ENCODE assay signal across 10 cellular contexts in genomic region chr11:67347964-67348749, GRCh38. TPM values are rescaled to one million over a fixed set of nuclear protein-coding genes. Genes with fewer than 3 reads are reported as not detected.
DNase-seq lines count a peak whose midpoint lies in the region; ATAC-seq, FAIRE-seq and TF ChIP-seq lines count a peak whose summit lies in the region.
"Had no signal": no experiment of that assay in that cellular context is flagged by ENCODE, and none has a peak within 500 bp of the region (broad histone marks: within the 10 kb centered on the region; RNA-seq: fewer than 3 reads in every experiment).

No MANE protein-coding gene starts in this region.

- H3F3A ChIP-seq in neural progenitor cell (ENCODE audit: low read depth): peaks cover 7% of the 10 kb centered on the region

- H3K4me3 ChIP-seq in mammary epithelial cell (replicated peaks in 1 of 3; ENCODE audit: insufficient read depth in 1 of 3, low read depth in 2 of 3, low read length in 3 of 3) (no peak overlapping the region), astrocyte (ENCODE audit: insufficient read depth, low read depth, low read length) (no peak overlapping the region), neural progenitor cell (no peak overlapping the region)

- in situ Hi-C loops in mammary epithelial cell (cut with MboI; ENCODE audit: low sequenced_read_pairs in 2 of 2): no loop called here

- H3K9me3 Mint-ChIP-seq in MCF 10A (ENCODE audit: unreplicated experiment): no peaks in the 10 kb centered on the region
- H3K9me3 Mint-ChIP-seq in astrocyte (ENCODE audit: unreplicated experiment): no peaks in the 10 kb centered on the region
- H3K9me3 Mint-ChIP-seq in stimulated activated memory B cell treated with anti-CD40 and anti-IgM and Interleukin-4, amounts not matched to agents 10 μg/mL and 1 μg/mL and 100 μg/mL, for 72 hours: no peaks in the 10 kb centered on the region
- H3K9me3 Mint-ChIP-seq in neural progenitor cell: no peaks in the 10 kb centered on the region
- no peaks in the 10 kb centered on the region for H3K9me3 Mint-ChIP-seq in activated CD4-positive, alpha-beta memory T cell treated with anti-CD3 and anti-CD28 coated beads for 36 hours

- intact Hi-C loops in MCF 10A (cut with micrococcal nuclease): loop anchor here (5.0 kb wide), 1 partner anchor 34 kb away; no protein-coding TSS in a partner anchor
- intact Hi-C loops in mammary epithelial cell (cut with micrococcal nuclease): loop anchor here (2.0 kb wide), 1 partner anchor 31 kb away; no protein-coding TSS in a partner anchor
- intact Hi-C loops in activated CD4-positive, alpha-beta memory T cell treated with anti-CD3 and anti-CD28 coated beads for 36 hours (cut with micrococcal nuclease): no loop called here

- FAIRE-seq in astrocyte (lab: Jason Lieb, UNC): no peak
- FAIRE-seq: GM19239 had no signal

- 84% methylated on average over 11 of the region's 11 CpGs for WGBS in mammary epithelial cell (ENCODE audit: low coverage, missing lambda C conversion rate)

- H3K27ac Mint-ChIP-seq in MCF 10A (ENCODE audit: low read depth, unreplicated experiment) (peak overlapping the region; percentile 84), astrocyte (ENCODE audit: unreplicated experiment) (no peak overlapping the region), neural progenitor cell (no peak overlapping the region)
- peak overlapping the region; percentile 65 for H3K27ac Mint-ChIP-seq in stimulated activated memory B cell treated with anti-CD40 and anti-IgM and Interleukin-4, amounts not matched to agents 10 μg/mL and 1 μg/mL and 100 μg/mL, for 72 hours
- H3K27ac Mint-ChIP-seq in activated CD4-positive, alpha-beta memory T cell treated with anti-CD3 and anti-CD28 coated beads for 36 hours: no peak overlapping the region

- TF ChIP-seq CTCF in MCF 10A (IDR thresholded peaks at IDR 0.05; ENCODE audit: unreplicated experiment) (no peak), mammary epithelial cell (conservative IDR thresholded peaks at IDR 0.05 in 1 of 2, IDR thresholded peaks at IDR 0.05 in 1 of 2; ENCODE audit: extremely low read depth in 1 of 2, insufficient read depth in 1 of 2, low read depth in 1 of 2, low read length in 2 of 2) (no peak), astrocyte (IDR thresholded peaks at IDR 0.05; ENCODE audit: insufficient read depth, low read depth, low read length) (no peak), neural progenitor cell (IDR thresholded peaks at IDR 0.05) (no peak)

- H3K9ac ChIP-seq in mammary epithelial cell (ENCODE audit: insufficient read depth, low read length): no peak overlapping the region
- H3K9ac ChIP-seq in astrocyte (ENCODE audit: low read length): no peak overlapping the region
- no peak overlapping the region for H3K9ac ChIP-seq in neural progenitor cell

- H3K27ac ChIP-seq in mammary epithelial cell (ENCODE audit: insufficient read depth, low read depth, low read length) (no peak overlapping the region), astrocyte (ENCODE audit: low read depth, low read length) (no peak overlapping the region), neural progenitor cell (no peak overlapping the region)
- H3K27ac ChIP-seq: neutrophil had no signal

- H2AFZ ChIP-seq in mammary epithelial cell (ENCODE audit: low read depth, low read length) (no peak overlapping the region), astrocyte (ENCODE audit: low read depth, low read length) (no peak overlapping the region), neural progenitor cell (replicated peaks) (no peak overlapping the region)

- H3K9me3 ChIP-seq in mammary epithelial cell (replicated peaks; ENCODE audit: insufficient read depth, low read length) (no peaks in the 10 kb centered on the region), astrocyte (ENCODE audit: insufficient read depth, low read depth, low read length) (no peaks in the 10 kb centered on the region), neural progenitor cell (ENCODE audit: low read depth) (no peaks in the 10 kb centered on the region)
- H3K9me3 ChIP-seq: neutrophil had no signal

- CTCF ChIA-PET in MCF 10A (lab: Yijun Ruan, JAX) (interaction anchor here (0.6 to 18.6 kb wide), 8 partner anchors 27 to 458 kb away, joined by 3 to 659 read pairs (median 6); partner anchors contain the start of genes CLCF1 and RAD9A), mammary epithelial cell (lab: Charles Lee; ENCODE audit: low non-redundant PET) (interaction anchor here (0.6 kb wide), 1 partner anchor 30 kb away, joined by 4 read pairs; no protein-coding TSS in a partner anchor)
- CTCF ChIA-PET in activated CD4-positive, alpha-beta memory T cell treated with anti-CD3 and anti-CD28 coated beads for 36 hours (lab: Charles Lee): interaction anchor here (1.8 to 16.1 kb wide), 5 partner anchors 22 to 43 kb away, joined by 6 to 995 read pairs (median 20); partner anchors contain the start of genes CLCF1 and RAD9A

- DNase-seq in MCF 10A (ENCODE audit: unreplicated experiment) (no peak), mammary epithelial cell (no peak), astrocyte (ENCODE audit: low read depth) (peak; percentile 52), neural progenitor cell (ENCODE audit: low spot score) (no peak)
- no peak for DNase-seq in activated CD4-positive, alpha-beta memory T cell treated with anti-CD3 and anti-CD28 coated beads for 36 hours
- DNase-seq: NCI-H1436 treated with DMSO at 0.1 percent for 48 hours had no signal

- H3K36me3 ChIP-seq in mammary epithelial cell (ENCODE audit: insufficient read depth, low read length) (no peaks in the 10 kb centered on the region), astrocyte (ENCODE audit: insufficient read depth, low read length) (no peaks in the 10 kb centered on the region), neural progenitor cell (no peaks in the 10 kb centered on the region)

- H3K4me1 Mint-ChIP-seq in MCF 10A (ENCODE audit: insufficient read depth, unreplicated experiment) (peaks cover 37% of the 10 kb centered on the region), astrocyte (ENCODE audit: low read depth, unreplicated experiment) (peaks cover 27% of the 10 kb centered on the region), neural progenitor cell (peaks cover 16% of the 10 kb centered on the region)
- peaks cover 73% of the 10 kb centered on the region for H3K4me1 Mint-ChIP-seq in stimulated activated memory B cell treated with anti-CD40 and anti-IgM and Interleukin-4, amounts not matched to agents 10 μg/mL and 1 μg/mL and 100 μg/mL, for 72 hours
- peaks cover 57% of the 10 kb centered on the region for H3K4me1 Mint-ChIP-seq in activated CD4-positive, alpha-beta memory T cell treated with anti-CD3 and anti-CD28 coated beads for 36 hours (ENCODE audit: low read depth)

- peaks cover 12% of the 10 kb centered on the region for H3K36me3 Mint-ChIP-seq in MCF 10A (ENCODE audit: insufficient read depth, unreplicated experiment)
- H3K36me3 Mint-ChIP-seq in astrocyte (ENCODE audit: low read depth, unreplicated experiment): no peaks in the 10 kb centered on the region
- H3K36me3 Mint-ChIP-seq in stimulated activated memory B cell treated with anti-CD40 and anti-IgM and Interleukin-4, amounts not matched to agents 10 μg/mL and 1 μg/mL and 100 μg/mL, for 72 hours: no peaks in the 10 kb centered on the region
- no peaks in the 10 kb centered on the region for H3K36me3 Mint-ChIP-seq in neural progenitor cell
- no peaks in the 10 kb centered on the region for H3K36me3 Mint-ChIP-seq in activated CD4-positive, alpha-beta memory T cell treated with anti-CD3 and anti-CD28 coated beads for 36 hours

- H3K27me3 ChIP-seq in mammary epithelial cell (ENCODE audit: insufficient read depth, low read length) (no peaks in the 10 kb centered on the region), astrocyte (ENCODE audit: insufficient read depth, low read length) (no peaks in the 10 kb centered on the region), neural progenitor cell (no peaks in the 10 kb centered on the region)
- H3K27me3 ChIP-seq: neutrophil had no signal

- H3K4me3 Mint-ChIP-seq in MCF 10A (ENCODE audit: unreplicated experiment) (no peak overlapping the region), astrocyte (ENCODE audit: unreplicated experiment) (peak overlapping the region; percentile 57), neural progenitor cell (no peak overlapping the region)
- H3K4me3 Mint-ChIP-seq in stimulated activated memory B cell treated with anti-CD40 and anti-IgM and Interleukin-4, amounts not matched to agents 10 μg/mL and 1 μg/mL and 100 μg/mL, for 72 hours: no peak overlapping the region
- H3K4me3 Mint-ChIP-seq in activated CD4-positive, alpha-beta memory T cell treated with anti-CD3 and anti-CD28 coated beads for 36 hours: no peak overlapping the region

- H3K27me3 Mint-ChIP-seq in MCF 10A (ENCODE audit: insufficient read depth, unreplicated experiment): no peaks in the 10 kb centered on the region
- H3K27me3 Mint-ChIP-seq in astrocyte (ENCODE audit: low read depth, unreplicated experiment): no peaks in the 10 kb centered on the region
- H3K27me3 Mint-ChIP-seq in stimulated activated memory B cell treated with anti-CD40 and anti-IgM and Interleukin-4, amounts not matched to agents 10 μg/mL and 1 μg/mL and 100 μg/mL, for 72 hours: no peaks in the 10 kb centered on the region
- H3K27me3 Mint-ChIP-seq in neural progenitor cell (ENCODE audit: insufficient read depth, low read depth): peaks cover 2% of the 10 kb centered on the region
- no peaks in the 10 kb centered on the region for H3K27me3 Mint-ChIP-seq in activated CD4-positive, alpha-beta memory T cell treated with anti-CD3 and anti-CD28 coated beads for 36 hours

- H3K4me1 ChIP-seq in mammary epithelial cell (ENCODE audit: insufficient read depth, low read length) (peaks cover 34% of the 10 kb centered on the region), astrocyte (ENCODE audit: insufficient read depth, low read length) (peaks cover 32% of the 10 kb centered on the region), neural progenitor cell (peaks cover 6% of the 10 kb centered on the region)

- peaks cover 14% of the 10 kb centered on the region for H3K79me2 ChIP-seq in mammary epithelial cell (ENCODE audit: insufficient read depth, low read length)
- H3K79me2 ChIP-seq in astrocyte (ENCODE audit: insufficient read depth, low read length): peaks cover 15% of the 10 kb centered on the region
- no peaks in the 10 kb centered on the region for H3K79me2 ChIP-seq in neural progenitor cell (ENCODE audit: low read depth)

- ATAC-seq in stimulated activated memory B cell treated with anti-CD40 and anti-IgM and Interleukin-4, amounts not matched to agents 10 μg/mL and 1 μg/mL and 100 μg/mL, for 72 hours: no peak
- ATAC-seq: activated CD4-positive, CD25-positive, alpha-beta regulatory T cell treated with anti-CD3 and anti-CD28 coated beads, Interleukin-2, amount 50 U/mL, for 24 hours had no signal

- H4K20me1 ChIP-seq in mammary epithelial cell (ENCODE audit: insufficient read depth, low read length) (no peaks in the 10 kb centered on the region), astrocyte (ENCODE audit: insufficient read depth, low read length) (peaks cover 22% of the 10 kb centered on the region), neural progenitor cell (ENCODE audit: low read depth) (no peaks in the 10 kb centered on the region)

- BruUV-seq in MCF 10A (replicated peaks; lab: Mats Ljungman, UMichigan) (no TSS peak), mammary epithelial cell (replicated peaks; lab: Mats Ljungman, UMichigan) (no TSS peak)

- H3K4me2 ChIP-seq in mammary epithelial cell (ENCODE audit: insufficient read depth, low read depth, low read length) (no peak overlapping the region), astrocyte (ENCODE audit: low read length) (peak overlapping the region; percentile 68), neural progenitor cell (no peak overlapping the region)

- dilution Hi-C loops in mammary epithelial cell (cut with HindIII; ENCODE audit: low sequenced_read_pairs): loop anchor here (5.0 kb wide), 2 partner anchors 39 to 129 kb away; no protein-coding TSS in a partner anchor

- POLR2A ChIA-PET in MCF 10A (lab: Yijun Ruan, JAX): interaction anchor here (0.6 to 1.3 kb wide), 3 partner anchors 31 to 193 kb away, joined by 3 to 4 read pairs (median 3); no protein-coding TSS in a partner anchor
- POLR2A ChIA-PET in activated CD4-positive, alpha-beta memory T cell treated with anti-CD3 and anti-CD28 coated beads for 36 hours (lab: Charles Lee): interaction anchor here (0.6 kb wide), 1 partner anchor 65 kb away, joined by 4 read pairs; no protein-coding TSS in a partner anchor

RNA-seq across cellular contexts. Expression of gene POLD4, which starts 5.2 kb away (rescaled TPM):
- 54.8 and 79.9 TPM in 2 replicates for total RNA-seq in MCF 10A (2022)
- total RNA-seq in mammary epithelial cell: 10 to 100 TPM; 39.2 to 75.2 TPM
- polyA plus RNA-seq in mammary epithelial cell: 86.3 TPM
- 5.9 TPM for polyA minus RNA-seq in mammary epithelial cell
- total RNA-seq in astrocyte: 53.5 and 69.2 TPM in 2 replicates
- total RNA-seq in neural progenitor cell (ENCODE audit: low replicate concordance): 1.1 and 17.8 TPM in 2 replicates
- 10 to 100 TPM; 62.0 to 67.4 TPM for total RNA-seq in activated CD4-positive, alpha-beta memory T cell treated with anti-CD3 and anti-CD28 coated beads for 36 hours

RNA-seq across cellular contexts. Expression of gene CLCF1, which starts 25.2 kb away (rescaled TPM):
- total RNA-seq in MCF 10A (2022) (5.8 and 7.0 TPM in 2 replicates), mammary epithelial cell (10 to 100 TPM in 1 of 2 donors, 1 to 10 TPM in 1; 8.3 to 12.5 TPM), astrocyte (17.4 and 17.6 TPM in 2 replicates), neural progenitor cell (ENCODE audit: low replicate concordance) (2.0 and 3.7 TPM in 2 replicates)
- 15.4 TPM for polyA plus RNA-seq in mammary epithelial cell
- 21.4 TPM for polyA minus RNA-seq in mammary epithelial cell
- total RNA-seq in activated CD4-positive, alpha-beta memory T cell treated with anti-CD3 and anti-CD28 coated beads for 36 hours: under 1 TPM; 0.39 to 0.45 TPM

RNA-seq across cellular contexts. Expression of gene RAD9A, which starts 43.6 kb away (rescaled TPM):
- total RNA-seq in MCF 10A (2022) (9.9 and 18.3 TPM in 2 replicates), mammary epithelial cell (10 to 100 TPM in 1 of 2 donors, 1 to 10 TPM in 1; 6.5 to 17.2 TPM), astrocyte (9.2 and 9.4 TPM in 2 replicates), neural progenitor cell (ENCODE audit: low replicate concordance) (10.4 and 37.5 TPM in 2 replicates)
- polyA plus RNA-seq in mammary epithelial cell: 15.4 TPM
- 4.8 TPM for polyA minus RNA-seq in mammary epithelial cell
- 10 to 100 TPM; 31.0 to 39.1 TPM for total RNA-seq in activated CD4-positive, alpha-beta memory T cell treated with anti-CD3 and anti-CD28 coated beads for 36 hours

RNA-seq across cellular contexts. Expression of gene SSH3, which starts 44.8 kb away (rescaled TPM):
- total RNA-seq in MCF 10A (2022) (31.7 and 38.0 TPM in 2 replicates), mammary epithelial cell (10 to 100 TPM; 47.0 to 86.9 TPM), astrocyte (19.1 and 20.1 TPM in 2 replicates), neural progenitor cell (ENCODE audit: low replicate concordance) (1.4 and 7.1 TPM in 2 replicates)
- 34.8 TPM for polyA plus RNA-seq in mammary epithelial cell
- polyA minus RNA-seq in mammary epithelial cell: 21.2 TPM
- 10 to 100 TPM; 14.9 to 19.4 TPM for total RNA-seq in activated CD4-positive, alpha-beta memory T cell treated with anti-CD3 and anti-CD28 coated beads for 36 hours

RNA-seq across cellular contexts. Expression of gene PPP1CA, which starts 53.5 kb away (rescaled TPM):
- 123 and 143 TPM in 2 replicates for total RNA-seq in MCF 10A (2022)
- 100 to 1,000 TPM; 178 to 182 TPM for total RNA-seq in mammary epithelial cell
- 331 TPM for polyA plus RNA-seq in mammary epithelial cell
- polyA minus RNA-seq in mammary epithelial cell: 255 TPM
- 157 and 159 TPM in 2 replicates for total RNA-seq in astrocyte
- 102 and 189 TPM in 2 replicates for total RNA-seq in neural progenitor cell (ENCODE audit: low replicate concordance)
- total RNA-seq in activated CD4-positive, alpha-beta memory T cell treated with anti-CD3 and anti-CD28 coated beads for 36 hours: 100 to 1,000 TPM; 261 to 267 TPM

Comparison
In these comparisons a context has a peak if more than half of its experiments do, and no peak if none do; other contexts are left out.
1. H3K27ac Mint-ChIP-seq: peak in MCF 10A (single experiment) and stimulated activated memory B cell treated with anti-CD40 and anti-IgM and Interleukin-4, amounts not matched to agents 10 μg/mL and 1 μg/mL and 100 μg/mL, for 72 hours (single experiment); none in astrocyte (single experiment), neural progenitor cell (single experiment) and activated CD4-positive, alpha-beta memory T cell treated with anti-CD3 and anti-CD28 coated beads for 36 hours (single experiment).